1 cellular context compared by ENCODE assay signal in genomic region chr14:91265404-91265803, GRCh38.
TF ChIP-seq lines count a peak whose summit lies in the region.

No MANE protein-coding gene starts in this region.

TF ChIP-seq in GM23338, 12 proteins besides CTCF, POLR2A, EP300 and RAD21 (continued from another document):
- TF ChIP-seq, protein P1, sequence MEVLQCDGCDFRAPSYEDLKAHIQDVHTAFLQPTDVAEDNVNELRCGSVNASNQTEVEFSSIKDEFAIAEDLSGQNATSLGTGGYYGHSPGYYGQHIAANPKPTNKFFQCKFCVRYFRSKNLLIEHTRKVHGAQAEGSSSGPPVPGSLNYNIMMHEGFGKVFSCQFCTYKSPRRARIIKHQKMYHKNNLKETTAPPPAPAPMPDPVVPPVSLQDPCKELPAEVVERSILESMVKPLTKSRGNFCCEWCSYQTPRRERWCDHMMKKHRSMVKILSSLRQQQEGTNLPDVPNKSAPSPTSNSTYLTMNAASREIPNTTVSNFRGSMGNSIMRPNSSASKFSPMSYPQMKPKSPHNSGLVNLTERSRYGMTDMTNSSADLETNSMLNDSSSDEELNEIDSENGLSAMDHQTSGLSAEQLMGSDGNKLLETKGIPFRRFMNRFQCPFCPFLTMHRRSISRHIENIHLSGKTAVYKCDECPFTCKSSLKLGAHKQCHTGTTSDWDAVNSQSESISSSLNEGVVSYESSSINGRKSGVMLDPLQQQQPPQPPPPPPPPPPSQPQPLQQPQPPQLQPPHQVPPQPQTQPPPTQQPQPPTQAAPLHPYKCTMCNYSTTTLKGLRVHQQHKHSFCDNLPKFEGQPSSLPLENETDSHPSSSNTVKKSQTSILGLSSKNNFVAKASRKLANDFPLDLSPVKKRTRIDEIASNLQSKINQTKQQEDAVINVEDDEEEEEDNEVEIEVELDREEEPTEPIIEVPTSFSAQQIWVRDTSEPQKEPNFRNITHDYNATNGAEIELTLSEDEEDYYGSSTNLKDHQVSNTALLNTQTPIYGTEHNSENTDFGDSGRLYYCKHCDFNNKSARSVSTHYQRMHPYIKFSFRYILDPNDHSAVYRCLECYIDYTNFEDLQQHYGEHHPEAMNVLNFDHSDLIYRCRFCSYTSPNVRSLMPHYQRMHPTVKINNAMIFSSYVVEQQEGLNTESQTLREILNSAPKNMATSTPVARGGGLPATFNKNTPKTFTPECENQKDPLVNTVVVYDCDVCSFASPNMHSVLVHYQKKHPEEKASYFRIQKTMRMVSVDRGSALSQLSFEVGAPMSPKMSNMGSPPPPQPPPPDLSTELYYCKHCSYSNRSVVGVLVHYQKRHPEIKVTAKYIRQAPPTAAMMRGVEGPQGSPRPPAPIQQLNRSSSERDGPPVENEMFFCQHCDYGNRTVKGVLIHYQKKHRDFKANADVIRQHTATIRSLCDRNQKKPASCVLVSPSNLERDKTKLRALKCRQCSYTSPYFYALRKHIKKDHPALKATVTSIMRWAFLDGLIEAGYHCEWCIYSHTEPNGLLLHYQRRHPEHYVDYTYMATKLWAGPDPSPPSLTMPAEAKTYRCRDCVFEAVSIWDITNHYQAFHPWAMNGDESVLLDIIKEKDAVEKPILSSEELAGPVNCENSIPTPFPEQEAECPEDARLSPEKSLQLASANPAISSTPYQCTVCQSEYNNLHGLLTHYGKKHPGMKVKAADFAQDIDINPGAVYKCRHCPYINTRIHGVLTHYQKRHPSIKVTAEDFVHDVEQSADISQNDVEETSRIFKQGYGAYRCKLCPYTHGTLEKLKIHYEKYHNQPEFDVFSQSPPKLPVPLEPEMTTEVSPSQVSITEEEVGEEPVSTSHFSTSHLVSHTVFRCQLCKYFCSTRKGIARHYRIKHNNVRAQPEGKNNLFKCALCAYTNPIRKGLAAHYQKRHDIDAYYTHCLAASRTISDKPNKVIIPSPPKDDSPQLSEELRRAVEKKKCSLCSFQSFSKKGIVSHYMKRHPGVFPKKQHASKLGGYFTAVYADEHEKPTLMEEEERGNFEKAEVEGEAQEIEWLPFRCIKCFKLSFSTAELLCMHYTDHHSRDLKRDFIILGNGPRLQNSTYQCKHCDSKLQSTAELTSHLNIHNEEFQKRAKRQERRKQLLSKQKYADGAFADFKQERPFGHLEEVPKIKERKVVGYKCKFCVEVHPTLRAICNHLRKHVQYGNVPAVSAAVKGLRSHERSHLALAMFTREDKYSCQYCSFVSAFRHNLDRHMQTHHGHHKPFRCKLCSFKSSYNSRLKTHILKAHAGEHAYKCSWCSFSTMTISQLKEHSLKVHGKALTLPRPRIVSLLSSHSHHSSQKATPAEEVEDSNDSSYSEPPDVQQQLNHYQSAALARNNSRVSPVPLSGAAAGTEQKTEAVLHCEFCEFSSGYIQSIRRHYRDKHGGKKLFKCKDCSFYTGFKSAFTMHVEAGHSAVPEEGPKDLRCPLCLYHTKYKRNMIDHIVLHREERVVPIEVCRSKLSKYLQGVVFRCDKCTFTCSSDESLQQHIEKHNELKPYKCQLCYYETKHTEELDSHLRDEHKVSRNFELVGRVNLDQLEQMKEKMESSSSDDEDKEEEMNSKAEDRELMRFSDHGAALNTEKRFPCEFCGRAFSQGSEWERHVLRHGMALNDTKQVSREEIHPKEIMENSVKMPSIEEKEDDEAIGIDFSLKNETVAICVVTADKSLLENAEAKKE (CRISPR knock-in tag; IDR thresholded peaks at IDR 0.05): no peak
- TF ChIP-seq STAT1 (IDR thresholded peaks at IDR 0.05; ENCODE audit: unreplicated experiment) (no peak), ZNF114 (CRISPR knock-in tag; IDR thresholded peaks at IDR 0.05) (no peak), EZH2 (IDR thresholded peaks at IDR 0.05; ENCODE audit: low read depth, unreplicated experiment) (no peak), NANOG (IDR thresholded peaks at IDR 0.05; ENCODE audit: borderline replicate concordance) (no peak), CREB1 (CRISPR knock-in tag; IDR thresholded peaks at IDR 0.05; ENCODE audit: low read depth) (no peak), JUNB (IDR thresholded peaks at IDR 0.05; ENCODE audit: unreplicated experiment) (no peak), EZH2phosphoT487 (IDR thresholded peaks at IDR 0.05; ENCODE audit: unreplicated experiment) (no peak), POLR2AphosphoS5 (IDR thresholded peaks at IDR 0.05; ENCODE audit: low read depth) (no peak)
- TF ChIP-seq, protein P2, sequence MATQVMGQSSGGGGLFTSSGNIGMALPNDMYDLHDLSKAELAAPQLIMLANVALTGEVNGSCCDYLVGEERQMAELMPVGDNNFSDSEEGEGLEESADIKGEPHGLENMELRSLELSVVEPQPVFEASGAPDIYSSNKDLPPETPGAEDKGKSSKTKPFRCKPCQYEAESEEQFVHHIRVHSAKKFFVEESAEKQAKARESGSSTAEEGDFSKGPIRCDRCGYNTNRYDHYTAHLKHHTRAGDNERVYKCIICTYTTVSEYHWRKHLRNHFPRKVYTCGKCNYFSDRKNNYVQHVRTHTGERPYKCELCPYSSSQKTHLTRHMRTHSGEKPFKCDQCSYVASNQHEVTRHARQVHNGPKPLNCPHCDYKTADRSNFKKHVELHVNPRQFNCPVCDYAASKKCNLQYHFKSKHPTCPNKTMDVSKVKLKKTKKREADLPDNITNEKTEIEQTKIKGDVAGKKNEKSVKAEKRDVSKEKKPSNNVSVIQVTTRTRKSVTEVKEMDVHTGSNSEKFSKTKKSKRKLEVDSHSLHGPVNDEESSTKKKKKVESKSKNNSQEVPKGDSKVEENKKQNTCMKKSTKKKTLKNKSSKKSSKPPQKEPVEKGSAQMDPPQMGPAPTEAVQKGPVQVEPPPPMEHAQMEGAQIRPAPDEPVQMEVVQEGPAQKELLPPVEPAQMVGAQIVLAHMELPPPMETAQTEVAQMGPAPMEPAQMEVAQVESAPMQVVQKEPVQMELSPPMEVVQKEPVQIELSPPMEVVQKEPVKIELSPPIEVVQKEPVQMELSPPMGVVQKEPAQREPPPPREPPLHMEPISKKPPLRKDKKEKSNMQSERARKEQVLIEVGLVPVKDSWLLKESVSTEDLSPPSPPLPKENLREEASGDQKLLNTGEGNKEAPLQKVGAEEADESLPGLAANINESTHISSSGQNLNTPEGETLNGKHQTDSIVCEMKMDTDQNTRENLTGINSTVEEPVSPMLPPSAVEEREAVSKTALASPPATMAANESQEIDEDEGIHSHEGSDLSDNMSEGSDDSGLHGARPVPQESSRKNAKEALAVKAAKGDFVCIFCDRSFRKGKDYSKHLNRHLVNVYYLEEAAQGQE (IDR thresholded peaks at IDR 0.05; ENCODE audit: unreplicated experiment): no peak
